In genomic region chr3:117059054-117059989, GRCh38 we compare ENCODE assay signal across 8 cellular contexts.
DNase-seq lines count a peak whose midpoint lies in the region; ATAC-seq and TF ChIP-seq lines count a peak whose summit lies in the region.

No MANE protein-coding gene starts in this region.

- H3K9me3 Mint-ChIP-seq in activated CD8-positive, alpha-beta T cell treated with anti-CD3 and anti-CD28 coated beads for 36 hours: no peaks in the 10 kb centered on the region
- no peaks in the 10 kb centered on the region for H3K9me3 Mint-ChIP-seq in activated CD8-positive, alpha-beta T cell treated with anti-CD3 and anti-CD28 coated beads, Interleukin-2, amount 10 ng/mL, durations not matched to agents 7 days and 5 days (ENCODE audit: insufficient read depth)
- H3K9me3 Mint-ChIP-seq in endodermal cell: no peaks in the 10 kb centered on the region

- ATAC-seq in activated CD8-positive, alpha-beta T cell treated with anti-CD3 and anti-CD28 coated beads for 36 hours: no peak
- ATAC-seq in activated CD8-positive, alpha-beta T cell treated with anti-CD3 and anti-CD28 coated beads, Interleukin-2, amount 10 ng/mL, durations not matched to agents 7 days and 5 days: no peak
- no peak for ATAC-seq in HG03520 (IDR thresholded peaks at IDR 0.05; ENCODE audit: unreplicated experiment)

- H3K9ac ChIP-seq in endodermal cell (ENCODE audit: extremely low read depth, low read length, poor library complexity, severe bottlenecking): no peak overlapping the region

- intact Hi-C loops in activated CD8-positive, alpha-beta T cell treated with anti-CD3 and anti-CD28 coated beads for 36 hours (cut with micrococcal nuclease): no loop called here

- no peaks in the 10 kb centered on the region for H3K36me3 Mint-ChIP-seq in activated CD8-positive, alpha-beta T cell treated with anti-CD3 and anti-CD28 coated beads for 36 hours (ENCODE audit: low read depth)
- H3K36me3 Mint-ChIP-seq in activated CD8-positive, alpha-beta T cell treated with anti-CD3 and anti-CD28 coated beads, Interleukin-2, amount 10 ng/mL, durations not matched to agents 7 days and 5 days (ENCODE audit: low read depth): no peaks in the 10 kb centered on the region
- H3K36me3 Mint-ChIP-seq in endodermal cell (ENCODE audit: low read depth): no peaks in the 10 kb centered on the region

- CTCF ChIA-PET in activated CD8-positive, alpha-beta T cell treated with anti-CD3 and anti-CD28 coated beads for 36 hours (lab: Charles Lee): interaction anchor here (1.0 kb wide), 1 partner anchor 289 kb away, joined by 3 read pairs; no protein-coding TSS in a partner anchor
- CTCF ChIA-PET in activated CD8-positive, alpha-beta T cell treated with anti-CD3 and anti-CD28 coated beads, Interleukin-2, amount 10 ng/mL, durations not matched to agents 7 days and 5 days (lab: Charles Lee): no interaction called here

- WGBS in endodermal cell (ENCODE audit: insufficient coverage in 1 of 2, insufficient read length in 1 of 2), 2 experiments: 60 to 64% methylated on average over 2 to 5 of the region's 6 CpGs

- DNase-seq in activated CD8-positive, alpha-beta T cell treated with anti-CD3 and anti-CD28 coated beads for 36 hours: no peak
- DNase-seq in activated CD8-positive, alpha-beta T cell treated with anti-CD3 and anti-CD28 coated beads, Interleukin-2, amount 10 ng/mL, durations not matched to agents 7 days and 5 days: no peak
- peak; percentile 35 for DNase-seq in NCI-H69 (lab: John Stamatoyannopoulos, UW)
- no peak for DNase-seq in endodermal cell
- DNase-seq in renal cortical epithelial cell (ENCODE audit: low read depth): peak; percentile 67
- DNase-seq in activated effector memory CD4-positive, alpha-beta T cell treated with anti-CD3 and anti-CD28 coated beads, Interleukin-2, amount 50 U/mL, for 16 hours: no peak
- no peak for DNase-seq in A172 (ENCODE audit: low spot score)

- no peaks in the 10 kb centered on the region for H3K4me1 Mint-ChIP-seq in activated CD8-positive, alpha-beta T cell treated with anti-CD3 and anti-CD28 coated beads for 36 hours (ENCODE audit: low read depth)
- no peaks in the 10 kb centered on the region for H3K4me1 Mint-ChIP-seq in activated CD8-positive, alpha-beta T cell treated with anti-CD3 and anti-CD28 coated beads, Interleukin-2, amount 10 ng/mL, durations not matched to agents 7 days and 5 days (ENCODE audit: low read depth)
- peaks cover 22% of the 10 kb centered on the region for H3K4me1 Mint-ChIP-seq in endodermal cell

- H3K27me3 Mint-ChIP-seq in activated CD8-positive, alpha-beta T cell treated with anti-CD3 and anti-CD28 coated beads for 36 hours: no peaks in the 10 kb centered on the region
- H3K27me3 Mint-ChIP-seq in activated CD8-positive, alpha-beta T cell treated with anti-CD3 and anti-CD28 coated beads, Interleukin-2, amount 10 ng/mL, durations not matched to agents 7 days and 5 days (ENCODE audit: low read depth): no peaks in the 10 kb centered on the region
- no peaks in the 10 kb centered on the region for H3K27me3 Mint-ChIP-seq in endodermal cell (ENCODE audit: insufficient read depth)

- peak; percentile 31 for TF ChIP-seq CTCF in activated CD8-positive, alpha-beta T cell treated with anti-CD3 and anti-CD28 coated beads for 36 hours (IDR thresholded peaks at IDR 0.05)
- peak; percentile 84 for TF ChIP-seq CTCF in endodermal cell (conservative IDR thresholded peaks at IDR 0.05)

- H3K9me3 ChIP-seq in endodermal cell (ENCODE audit: control insufficient read depth, low read length): no peaks in the 10 kb centered on the region

- POLR2A ChIA-PET in activated CD8-positive, alpha-beta T cell treated with anti-CD3 and anti-CD28 coated beads for 36 hours (lab: Charles Lee): no interaction called here
- POLR2A ChIA-PET in activated CD8-positive, alpha-beta T cell treated with anti-CD3 and anti-CD28 coated beads, Interleukin-2, amount 10 ng/mL, durations not matched to agents 7 days and 5 days (lab: Charles Lee): no interaction called here

- H3K4me1 ChIP-seq in endodermal cell (ENCODE audit: control insufficient read depth, insufficient read depth, low read length): peaks cover 20% of the 10 kb centered on the region

- no peaks in the 10 kb centered on the region for H3K27me3 ChIP-seq in endodermal cell (ENCODE audit: control insufficient read depth, insufficient read depth, low read length, poor library complexity, severe bottlenecking)

- no peaks in the 10 kb centered on the region for H3K36me3 ChIP-seq in endodermal cell (ENCODE audit: control insufficient read depth, insufficient read depth, low read length)

- no peak overlapping the region for H3K4me3 Mint-ChIP-seq in activated CD8-positive, alpha-beta T cell treated with anti-CD3 and anti-CD28 coated beads for 36 hours
- H3K4me3 Mint-ChIP-seq in activated CD8-positive, alpha-beta T cell treated with anti-CD3 and anti-CD28 coated beads, Interleukin-2, amount 10 ng/mL, durations not matched to agents 7 days and 5 days: no peak overlapping the region
- H3K4me3 Mint-ChIP-seq in endodermal cell: no peak overlapping the region

- no peak overlapping the region for H3K4me3 ChIP-seq in endodermal cell (ENCODE audit: low read length)

- H3K27ac Mint-ChIP-seq in activated CD8-positive, alpha-beta T cell treated with anti-CD3 and anti-CD28 coated beads for 36 hours: no peak overlapping the region
- H3K27ac Mint-ChIP-seq in activated CD8-positive, alpha-beta T cell treated with anti-CD3 and anti-CD28 coated beads, Interleukin-2, amount 10 ng/mL, durations not matched to agents 7 days and 5 days: no peak overlapping the region
- H3K27ac Mint-ChIP-seq in endodermal cell: no peak overlapping the region

- no peak overlapping the region for H3K27ac ChIP-seq in endodermal cell (ENCODE audit: low read depth, low read length)

Comparison
In these comparisons a context has a peak if more than half of its experiments do, and no peak if none do; other contexts are left out.
1. DNase-seq: peak in NCI-H69 (single experiment) and renal cortical epithelial cell (single experiment); none in activated CD8-positive, alpha-beta T cell treated with anti-CD3 and anti-CD28 coated beads for 36 hours (single experiment), activated CD8-positive, alpha-beta T cell treated with anti-CD3 and anti-CD28 coated beads, Interleukin-2, amount 10 ng/mL, durations not matched to agents 7 days and 5 days (single experiment), endodermal cell (single experiment), activated effector memory CD4-positive, alpha-beta T cell treated with anti-CD3 and anti-CD28 coated beads, Interleukin-2, amount 50 U/mL, for 16 hours (single experiment) and A172 (single experiment).